10 cellular contexts compared by ENCODE assay signal in genomic region chr10:77586719-77587423, GRCh38. TPM values are rescaled to one million over a fixed set of nuclear protein-coding genes. Genes with fewer than 3 reads are reported as not detected.
A peak's percentile ranks its signal among the peaks of the same experiment; 100 is the strongest.
DNase-seq lines count a peak whose midpoint lies in the region; ATAC-seq and TF ChIP-seq lines count a peak whose summit lies in the region.
"Had no signal": no experiment of that assay in that cellular context is flagged by ENCODE, and none has a peak within 500 bp of the region (broad histone marks: within the 10 kb centered on the region; RNA-seq: fewer than 3 reads in every experiment).

No MANE protein-coding gene starts in this region.

- peak overlapping the region; percentile 36 for H3K27ac ChIP-seq in 22Rv1
- peak overlapping the region; percentile 39 to 42 for H3K27ac ChIP-seq in mucosa of rectum (ENCODE audit: low read depth in 2 of 2, low read length in 2 of 2)
- H3K27ac ChIP-seq: BLaER1 had no signal

- ATAC-seq in GM21528 (IDR thresholded peaks at IDR 0.05; ENCODE audit: low FRiP score, unreplicated experiment) = no peak
- ATAC-seq in HG02870 (IDR thresholded peaks at IDR 0.05; ENCODE audit: unreplicated experiment) = no peak

- DNase-seq in MG63 (peak; percentile 83), cardiac fibroblast (ENCODE audit: low read depth in 2 of 2) (peak; percentile 85 to 92), DMS114 treated with DMSO at 0.1 percent for 48 hours (lab: John Stamatoyannopoulos, UW; ENCODE audit: unreplicated experiment) (no peak), NCI-H146 (lab: John Stamatoyannopoulos, UW) (no peak)
- DNase-seq: RPMI8226 had no signal

- no peak overlapping the region for H3K9ac ChIP-seq in mucosa of rectum (ENCODE audit: low read depth in 1 of 2, low read length in 2 of 2)
- H3K9ac ChIP-seq: BLaER1 had no signal

- peaks cover 24% of the 10 kb centered on the region for H3K36me3 ChIP-seq in MG63
- no peaks in the 10 kb centered on the region for H3K36me3 ChIP-seq in mucosa of rectum (ENCODE audit: control insufficient read depth in 2 of 2, insufficient read depth in 2 of 2, low read length in 2 of 2)
- H3K36me3 ChIP-seq: BLaER1 had no signal

- H3K27me3 ChIP-seq in MG63 (no peaks in the 10 kb centered on the region), mucosa of rectum (ENCODE audit: control insufficient read depth in 2 of 2, insufficient read depth in 2 of 2, low read length in 2 of 2) (no peaks in the 10 kb centered on the region)
- H3K27me3 ChIP-seq: BLaER1 had no signal

- no peak for TF ChIP-seq CTCF in 22Rv1 (IDR thresholded peaks at IDR 0.05)
- TF ChIP-seq CTCF in cardiac fibroblast (IDR thresholded peaks at IDR 0.05; ENCODE audit: low read depth, low read length) = peak; percentile 8

- no peak overlapping the region for H3K4me3 ChIP-seq in MG63
- H3K4me3 ChIP-seq in cardiac fibroblast (replicated peaks in 1 of 2; ENCODE audit: low read depth in 2 of 2, low read length in 2 of 2) = no peak overlapping the region
- H3K4me3 ChIP-seq in mucosa of rectum (ENCODE audit: low read length in 2 of 2) = no peak overlapping the region
- H3K4me3 ChIP-seq: BLaER1 had no signal

- H3K9me3 ChIP-seq in MG63 (no peaks in the 10 kb centered on the region), mucosa of rectum (ENCODE audit: control insufficient read depth in 2 of 2, low read length in 2 of 2) (no peaks in the 10 kb centered on the region)

- H3K4me1 ChIP-seq in mucosa of rectum (ENCODE audit: control insufficient read depth in 2 of 2, insufficient read depth in 2 of 2, low read length in 2 of 2) = peaks cover 3 to 6% of the 10 kb centered on the region in 2 donors
- H3K4me1 ChIP-seq: BLaER1 had no signal

RNA-seq across cellular contexts. Expression of gene KCNMA1, which starts 50.7 kb away (rescaled TPM):
- total RNA-seq in MG63 (2014; rRNA removed; shearing (Covaris generic); ENCODE audit: low replicate concordance) = 40.8 and 58.6 TPM in 2 replicates

Comparison
In these comparisons a context has a peak if more than half of its experiments do, and no peak if none do; other contexts are left out.
1. DNase-seq: peak in MG63 (single experiment) and cardiac fibroblast (2 of 2); none in DMS114 treated with DMSO at 0.1 percent for 48 hours (single experiment) and NCI-H146 (single experiment).